In genomic region chr5:126280820-126281219, GRCh38 we compare ENCODE assay signal across 17 cellular contexts.
DNase-seq lines count a peak whose midpoint lies in the region; ATAC-seq and TF ChIP-seq lines count a peak whose summit lies in the region.
"Had no signal": no experiment of that assay in that cellular context is flagged by ENCODE, and none has a peak within 500 bp of the region (broad histone marks: within the 10 kb centered on the region; RNA-seq: fewer than 3 reads in every experiment).

No MANE protein-coding gene starts in this region.

- DNase-seq in G401 (ENCODE audit: low spot score), result peak; percentile 87
- peak; percentile 51 for DNase-seq in inferior parietal cortex (ENCODE audit: extremely low spot score)
- peak; percentile 75 for DNase-seq in pons (ENCODE audit: low spot score)
- no peak for DNase-seq in effector CD4-positive, alpha-beta T cell
- DNase-seq in GM10266 (ENCODE audit: extremely low spot score), result no peak
- DNase-seq in AG08396 (ENCODE audit: low spot score), result no peak
- DNase-seq: GDM1, NCI-H1105, NCI-H2081 treated with DMSO at 0.1 percent for 48 hours, NCI-H2227 treated with DMSO at 0.1 percent for 48 hours, NCI-H524 treated with DMSO at 0.1 percent for 48 hours, PC-3, RPMI8226, SIG-M5 had no signal

- in situ Hi-C loops in G401 (cut with HindIII; ENCODE audit: low sequenced_read_pairs), result no loop called here

- H3K27me3 Mint-ChIP-seq in activated T-helper 17 cell treated with anti-CD3 and anti-CD28 coated beads, Interleukin-2, amount 50 U/mL, for 72 hours, result no peaks in the 10 kb centered on the region

- H3K4me1 Mint-ChIP-seq in activated T-helper 17 cell treated with anti-CD3 and anti-CD28 coated beads, Interleukin-2, amount 50 U/mL, for 72 hours, result peaks cover 19% of the 10 kb centered on the region

- TF ChIP-seq CTCF in GM10266 (IDR thresholded peaks at IDR 0.05; ENCODE audit: control insufficient read depth, insufficient read depth, low read depth, missing control alignments), result no peak

- no peak overlapping the region for H3K27ac Mint-ChIP-seq in activated T-helper 17 cell treated with anti-CD3 and anti-CD28 coated beads, Interleukin-2, amount 50 U/mL, for 72 hours

- H3K9me3 Mint-ChIP-seq in activated T-helper 17 cell treated with anti-CD3 and anti-CD28 coated beads, Interleukin-2, amount 50 U/mL, for 72 hours, result no peaks in the 10 kb centered on the region

- H3K4me3 Mint-ChIP-seq in activated T-helper 17 cell treated with anti-CD3 and anti-CD28 coated beads, Interleukin-2, amount 50 U/mL, for 72 hours, result peak overlapping the region; percentile 31

- H3K36me3 Mint-ChIP-seq in activated T-helper 17 cell treated with anti-CD3 and anti-CD28 coated beads, Interleukin-2, amount 50 U/mL, for 72 hours (ENCODE audit: low read depth), result no peaks in the 10 kb centered on the region

- no peak for ATAC-seq in activated T-helper 17 cell treated with anti-CD3 and anti-CD28 coated beads, Interleukin-2, amount 50 U/mL, for 72 hours (replicated peaks)
- ATAC-seq: K562, PC-3, SK-N-SH treated with all-trans-retinoic acid at 6 μM for 48 hours had no signal

Comparison
In these comparisons a context has a peak if more than half of its experiments do, and no peak if none do; other contexts are left out.
1. DNase-seq: peak in G401 (single experiment), inferior parietal cortex (single experiment) and pons (single experiment); none in effector CD4-positive, alpha-beta T cell (single experiment), GM10266 (single experiment) and AG08396 (single experiment).